In genomic region chr11:107783121-107783520, GRCh38 we compare ENCODE assay signal across 21 cellular contexts.
DNase-seq lines count a peak whose midpoint lies in the region; ATAC-seq and TF ChIP-seq lines count a peak whose summit lies in the region.
"Had no signal": no experiment of that assay in that cellular context is flagged by ENCODE, and none has a peak within 500 bp of the region (broad histone marks: within the 10 kb centered on the region; RNA-seq: fewer than 3 reads in every experiment).

No MANE protein-coding gene starts in this region.

- no peak for TF ChIP-seq POLR2A in tibial nerve (IDR thresholded peaks at IDR 0.05)

- no peaks in the 10 kb centered on the region for H3K36me3 ChIP-seq in tibial nerve
- H3K36me3 ChIP-seq: BLaER1, HAP-1 had no signal

- intact Hi-C loops in left colon (cut with DNase I, micrococcal nuclease): no loop called here

- H3K27ac ChIP-seq in tibial nerve: no peak overlapping the region
- H3K27ac ChIP-seq: 22Rv1, BLaER1, C4-2B had no signal

- H3K27me3 ChIP-seq in tibial nerve: no peaks in the 10 kb centered on the region
- H3K27me3 ChIP-seq: BLaER1 had no signal

- DNase-seq in ELR (ENCODE audit: low read depth): peak; percentile 31
- DNase-seq in NCI-H69 (lab: John Stamatoyannopoulos, UW): peak; percentile 16
- DNase-seq in astrocyte of the hippocampus (ENCODE audit: low read depth, low spot score): peak; percentile 25
- peak; percentile 13 for DNase-seq in non-pigmented ciliary epithelial cell (ENCODE audit: low read depth)
- DNase-seq in left colon: no peak
- no peak for DNase-seq in stimulated activated CD4-positive, alpha-beta T cell treated with anti-CD3 and anti-CD28 coated beads, Interleukin-12 subunit alpha, Interleukin-12 subunit beta, amount 100 ng/mL, for 4 hours
- no peak for DNase-seq in NCI-H1930 (lab: John Stamatoyannopoulos, UW)
- no peak for DNase-seq in tibial nerve (ENCODE audit: low spot score in 2 of 2)
- DNase-seq: Caco-2; CD4-positive, CD25-positive, alpha-beta regulatory T cell; CD8-positive, alpha-beta T cell; DMS153; DND-41; GDM1; GOT3; HFFc6 had no signal

- no peak for TF ChIP-seq CTCF in tibial nerve (IDR thresholded peaks at IDR 0.05)

- H3K9me3 ChIP-seq in tibial nerve: no peaks in the 10 kb centered on the region
- H3K9me3 ChIP-seq: BLaER1, Caco-2, HAP-1 had no signal

- no peak for TF ChIP-seq EP300 in tibial nerve (IDR thresholded peaks at IDR 0.05)

- no peak for ATAC-seq in left colon
- ATAC-seq: CD8-positive, alpha-beta T cell; GM12878 had no signal

- no peaks in the 10 kb centered on the region for H3K4me1 ChIP-seq in tibial nerve
- H3K4me1 ChIP-seq: BLaER1 had no signal

- H3K4me3 ChIP-seq in tibial nerve: no peak overlapping the region
- H3K4me3 ChIP-seq: BLaER1, GM12878, HAP-1 had no signal

- 95% methylated on average over 4 of the region's 4 CpGs for WGBS in tibial nerve, 2 donors

Comparison
In these comparisons a context has a peak if more than half of its experiments do, and no peak if none do; other contexts are left out.
1. DNase-seq: peak in ELR (single experiment), NCI-H69 (single experiment), astrocyte of the hippocampus (single experiment) and non-pigmented ciliary epithelial cell (single experiment); none in left colon (0 of 2), stimulated activated CD4-positive, alpha-beta T cell treated with anti-CD3 and anti-CD28 coated beads, Interleukin-12 subunit alpha, Interleukin-12 subunit beta, amount 100 ng/mL, for 4 hours (single experiment), NCI-H1930 (0 of 2) and tibial nerve (0 of 2).